15 cellular contexts compared by ENCODE assay signal in genomic region chr10:43843331-43844101, GRCh38.
DNase-seq lines count a peak whose midpoint lies in the region; ATAC-seq, FAIRE-seq and TF ChIP-seq lines count a peak whose summit lies in the region.
"Had no signal": no experiment of that assay in that cellular context is flagged by ENCODE, and none has a peak within 500 bp of the region (broad histone marks: within the 10 kb centered on the region; RNA-seq: fewer than 3 reads in every experiment).

No MANE protein-coding gene starts in this region.

- no peaks in the 10 kb centered on the region for H3F3A ChIP-seq in SK-N-SH (replicated peaks; ENCODE audit: insufficient read depth)

- 47% methylated on average over 9 of the region's 9 CpGs for WGBS in SK-N-SH (ENCODE audit: low lambda C conversion rate)

- no peaks in the 10 kb centered on the region for H3K79me2 ChIP-seq in SK-N-SH (ENCODE audit: insufficient read depth)

- H3K4me3 ChIP-seq in SK-N-SH (ENCODE audit: low read depth in 2 of 2, low read length in 1 of 2): no peak overlapping the region
- no peak overlapping the region for H3K4me3 ChIP-seq in choroid plexus epithelial cell (ENCODE audit: low read depth, low read length)
- no peak overlapping the region for H3K4me3 ChIP-seq in kidney (ENCODE audit: low read length in 2 of 2)
- H3K4me3 ChIP-seq: A549, prostate gland had no signal

- H3K4me1 ChIP-seq in SK-N-SH (ENCODE audit: control insufficient read depth in 1 of 2, insufficient read depth in 2 of 2, low read depth in 1 of 2, low read length in 1 of 2) (peaks cover 0 to 10% of the 10 kb centered on the region in 2 experiments; a peak in 2 of 4 replicates), kidney (ENCODE audit: control insufficient read depth in 1 of 2, insufficient read depth in 1 of 2, low read depth in 1 of 2, low read length in 2 of 2) (peaks cover 0 to 4% of the 10 kb centered on the region in 2 donors)
- H3K4me1 ChIP-seq: A549, prostate gland had no signal

- FAIRE-seq in kidney (lab: Jason Lieb, UNC) (no peak), urothelium cell line (lab: Jason Lieb, UNC) (peak; percentile 27)
- FAIRE-seq: A549 had no signal

- H3K4me2 ChIP-seq in SK-N-SH: no peak overlapping the region
- H3K4me2 ChIP-seq: A549 had no signal

- POLR2A ChIA-PET in SK-N-SH (lab: Yijun Ruan, JAX): no interaction called here

- H3K9me2 ChIP-seq in SK-N-SH: no peaks in the 10 kb centered on the region

- no peaks in the 10 kb centered on the region for H3K36me3 ChIP-seq in SK-N-SH (replicated peaks in 1 of 2; ENCODE audit: control insufficient read depth in 1 of 2, insufficient read depth in 2 of 2, low read length in 1 of 2)
- no peaks in the 10 kb centered on the region for H3K36me3 ChIP-seq in kidney (ENCODE audit: control insufficient read depth in 1 of 2, insufficient read depth in 2 of 2, low read length in 2 of 2)
- H3K36me3 ChIP-seq: prostate gland had no signal

- H4K20me1 ChIP-seq in SK-N-SH (ENCODE audit: insufficient read depth): no peaks in the 10 kb centered on the region

- TF ChIP-seq RAD21 in SK-N-SH (IDR thresholded peaks at IDR 0.05; ENCODE audit: low read length): no peak

- H2AFZ ChIP-seq in SK-N-SH (ENCODE audit: low read depth): no peak overlapping the region

- TF ChIP-seq CTCF in SK-N-SH (IDR thresholded peaks at IDR 0.05) (no peak), choroid plexus epithelial cell (conservative IDR thresholded peaks at IDR 0.05; ENCODE audit: low read depth, low read length) (no peak), kidney (IDR thresholded peaks at IDR 0.05; ENCODE audit: borderline replicate concordance, extremely low read depth, insufficient read depth) (no peak)

- H3K27me3 ChIP-seq in SK-N-SH (ENCODE audit: insufficient read depth): no peaks in the 10 kb centered on the region

- ATAC-seq in SK-N-SH treated with all-trans-retinoic acid at 6 μM for 48 hours (peak; percentile 59), GM19351 (IDR thresholded peaks at IDR 0.05; ENCODE audit: unreplicated experiment) (no peak), GM21360 (IDR thresholded peaks at IDR 0.05; ENCODE audit: unreplicated experiment) (no peak)
- ATAC-seq: A549 had no signal

- CTCF ChIA-PET in SK-N-SH (lab: Yijun Ruan, JAX): no interaction called here

- H3K27ac ChIP-seq in SK-N-SH (ENCODE audit: low read depth in 2 of 2, low read length in 1 of 2) (peak overlapping the region in 1 of 2 experiments; percentile 39; a peak in 1 of 4 replicates), kidney (ENCODE audit: low read depth in 2 of 2, low read length in 2 of 2) (no peak overlapping the region)
- H3K27ac ChIP-seq: A549, prostate gland had no signal

- no peak for TF ChIP-seq EP300 in SK-N-SH (IDR thresholded peaks at IDR 0.05; ENCODE audit: borderline replicate concordance in 1 of 2, low read depth in 1 of 2, low read length in 1 of 2)

- DNase-seq in SK-N-SH: no peak
- DNase-seq in choroid plexus epithelial cell (ENCODE audit: low read depth): peak; percentile 70
- peak; percentile 76 for DNase-seq in kidney
- no peak for DNase-seq in urothelium cell line (ENCODE audit: low spot score)
- DNase-seq in LoVo (ENCODE audit: low spot score): no peak
- DNase-seq: activated CD4-positive, CD25-positive, alpha-beta regulatory T cell; activated naive CD4-positive, alpha-beta T cell; endodermal cell; kidney glomerular epithelial cell; NCI-H1694 had no signal

- H3K9me3 ChIP-seq in SK-N-SH (no peaks in the 10 kb centered on the region), kidney (ENCODE audit: control insufficient read depth in 1 of 2, low read length in 2 of 2) (no peaks in the 10 kb centered on the region)
- H3K9me3 ChIP-seq: A549, prostate gland had no signal

- intact Hi-C loops in kidney (cut with DNase I): no loop called here

- H3K9ac ChIP-seq in SK-N-SH (no peak overlapping the region), kidney (ENCODE audit: low read length in 2 of 2) (no peak overlapping the region)

TF ChIP-seq in SK-N-SH treated with all-trans-retinoic acid at 6 μM for 48 hours, 23 proteins besides CTCF, POLR2A, EP300 and RAD21 (continues in another document):
- TF ChIP-seq ARNTL (CRISPR knock-in tag; IDR thresholded peaks at IDR 0.05; ENCODE audit: borderline replicate concordance, low read depth): no peak
- no peak for TF ChIP-seq ZFP3 (CRISPR knock-in tag; IDR thresholded peaks at IDR 0.05)
- no peak for TF ChIP-seq TOX (CRISPR knock-in tag; IDR thresholded peaks at IDR 0.05; ENCODE audit: borderline replicate concordance)
- TF ChIP-seq ESRRG (CRISPR knock-in tag; IDR thresholded peaks at IDR 0.05): no peak
- TF ChIP-seq PPARA (CRISPR knock-in tag; IDR thresholded peaks at IDR 0.05; ENCODE audit: borderline replicate concordance): no peak
- TF ChIP-seq ZC3H10 (CRISPR knock-in tag; IDR thresholded peaks at IDR 0.05): no peak
- TF ChIP-seq, protein P1, sequence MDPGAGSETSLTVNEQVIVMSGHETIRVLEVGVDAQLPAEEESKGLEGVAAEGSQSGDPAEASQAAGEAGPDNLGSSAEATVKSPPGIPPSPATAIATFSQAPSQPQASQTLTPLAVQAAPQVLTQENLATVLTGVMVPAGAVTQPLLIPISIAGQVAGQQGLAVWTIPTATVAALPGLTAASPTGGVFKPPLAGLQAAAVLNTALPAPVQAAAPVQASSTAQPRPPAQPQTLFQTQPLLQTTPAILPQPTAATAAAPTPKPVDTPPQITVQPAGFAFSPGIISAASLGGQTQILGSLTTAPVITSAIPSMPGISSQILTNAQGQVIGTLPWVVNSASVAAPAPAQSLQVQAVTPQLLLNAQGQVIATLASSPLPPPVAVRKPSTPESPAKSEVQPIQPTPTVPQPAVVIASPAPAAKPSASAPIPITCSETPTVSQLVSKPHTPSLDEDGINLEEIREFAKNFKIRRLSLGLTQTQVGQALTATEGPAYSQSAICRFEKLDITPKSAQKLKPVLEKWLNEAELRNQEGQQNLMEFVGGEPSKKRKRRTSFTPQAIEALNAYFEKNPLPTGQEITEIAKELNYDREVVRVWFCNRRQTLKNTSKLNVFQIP (CRISPR knock-in tag; IDR thresholded peaks at IDR 0.05; ENCODE audit: borderline replicate concordance, low read depth): no peak

TF ChIP-seq in SK-N-SH, 30 proteins besides CTCF, POLR2A, EP300 and RAD21 (continues in another document):
- TF ChIP-seq EZH2phosphoT487 (IDR thresholded peaks at IDR 0.05; ENCODE audit: borderline replicate concordance, low read depth) (no peak), SIN3A (IDR thresholded peaks at IDR 0.05; ENCODE audit: borderline replicate concordance, low read depth, low read length) (no peak), POLR2AphosphoS5 (IDR thresholded peaks at IDR 0.05; ENCODE audit: low read depth, low read length) (no peak), MAX (IDR thresholded peaks at IDR 0.05; ENCODE audit: low read depth) (no peak), TCF12 (IDR thresholded peaks at IDR 0.05) (no peak), CHD2 (IDR thresholded peaks at IDR 0.05; ENCODE audit: low read length, partially characterized antibody) (no peak), RFX5 (IDR thresholded peaks at IDR 0.05; ENCODE audit: low read length) (no peak), MEF2A (IDR thresholded peaks at IDR 0.05; ENCODE audit: borderline replicate concordance, low read depth) (no peak), TEAD4 (IDR thresholded peaks at IDR 0.05; ENCODE audit: borderline replicate concordance, insufficient read depth) (no peak), FOSL2 (IDR thresholded peaks at IDR 0.05; ENCODE audit: borderline replicate concordance, low read depth) (no peak), FOXM1 (IDR thresholded peaks at IDR 0.05; ENCODE audit: low read depth) (no peak), FOXJ3 (CRISPR knock-in tag; IDR thresholded peaks at IDR 0.05) (no peak), SMC3 (IDR thresholded peaks at IDR 0.05; ENCODE audit: low read depth, low read length) (no peak), ELF1 (IDR thresholded peaks at IDR 0.05) (no peak), GABPA (IDR thresholded peaks at IDR 0.05; ENCODE audit: low read depth) (no peak), GATA2 (CRISPR knock-in tag; IDR thresholded peaks at IDR 0.05) (no peak)
- TF ChIP-seq, protein P2, sequence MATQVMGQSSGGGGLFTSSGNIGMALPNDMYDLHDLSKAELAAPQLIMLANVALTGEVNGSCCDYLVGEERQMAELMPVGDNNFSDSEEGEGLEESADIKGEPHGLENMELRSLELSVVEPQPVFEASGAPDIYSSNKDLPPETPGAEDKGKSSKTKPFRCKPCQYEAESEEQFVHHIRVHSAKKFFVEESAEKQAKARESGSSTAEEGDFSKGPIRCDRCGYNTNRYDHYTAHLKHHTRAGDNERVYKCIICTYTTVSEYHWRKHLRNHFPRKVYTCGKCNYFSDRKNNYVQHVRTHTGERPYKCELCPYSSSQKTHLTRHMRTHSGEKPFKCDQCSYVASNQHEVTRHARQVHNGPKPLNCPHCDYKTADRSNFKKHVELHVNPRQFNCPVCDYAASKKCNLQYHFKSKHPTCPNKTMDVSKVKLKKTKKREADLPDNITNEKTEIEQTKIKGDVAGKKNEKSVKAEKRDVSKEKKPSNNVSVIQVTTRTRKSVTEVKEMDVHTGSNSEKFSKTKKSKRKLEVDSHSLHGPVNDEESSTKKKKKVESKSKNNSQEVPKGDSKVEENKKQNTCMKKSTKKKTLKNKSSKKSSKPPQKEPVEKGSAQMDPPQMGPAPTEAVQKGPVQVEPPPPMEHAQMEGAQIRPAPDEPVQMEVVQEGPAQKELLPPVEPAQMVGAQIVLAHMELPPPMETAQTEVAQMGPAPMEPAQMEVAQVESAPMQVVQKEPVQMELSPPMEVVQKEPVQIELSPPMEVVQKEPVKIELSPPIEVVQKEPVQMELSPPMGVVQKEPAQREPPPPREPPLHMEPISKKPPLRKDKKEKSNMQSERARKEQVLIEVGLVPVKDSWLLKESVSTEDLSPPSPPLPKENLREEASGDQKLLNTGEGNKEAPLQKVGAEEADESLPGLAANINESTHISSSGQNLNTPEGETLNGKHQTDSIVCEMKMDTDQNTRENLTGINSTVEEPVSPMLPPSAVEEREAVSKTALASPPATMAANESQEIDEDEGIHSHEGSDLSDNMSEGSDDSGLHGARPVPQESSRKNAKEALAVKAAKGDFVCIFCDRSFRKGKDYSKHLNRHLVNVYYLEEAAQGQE (IDR thresholded peaks at IDR 0.05; ENCODE audit: low read depth, low read length): no peak
- TF ChIP-seq, protein P3, sequence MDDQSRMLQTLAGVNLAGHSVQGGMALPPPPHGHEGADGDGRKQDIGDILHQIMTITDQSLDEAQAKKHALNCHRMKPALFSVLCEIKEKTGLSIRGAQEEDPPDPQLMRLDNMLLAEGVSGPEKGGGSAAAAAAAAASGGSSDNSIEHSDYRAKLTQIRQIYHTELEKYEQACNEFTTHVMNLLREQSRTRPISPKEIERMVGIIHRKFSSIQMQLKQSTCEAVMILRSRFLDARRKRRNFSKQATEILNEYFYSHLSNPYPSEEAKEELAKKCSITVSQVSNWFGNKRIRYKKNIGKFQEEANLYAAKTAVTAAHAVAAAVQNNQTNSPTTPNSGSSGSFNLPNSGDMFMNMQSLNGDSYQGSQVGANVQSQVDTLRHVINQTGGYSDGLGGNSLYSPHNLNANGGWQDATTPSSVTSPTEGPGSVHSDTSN (IDR thresholded peaks at IDR 0.05): no peak

Comparison
In these comparisons a context has a peak if more than half of its experiments do, and no peak if none do; other contexts are left out.
1. DNase-seq: peak in choroid plexus epithelial cell (single experiment) and kidney (single experiment); none in SK-N-SH (single experiment), urothelium cell line (single experiment) and LoVo (single experiment).